In genomic region chr2:152730591-152731333, GRCh38 we compare ENCODE assay signal across 8 cellular contexts. TPM values are rescaled to one million over a fixed set of nuclear protein-coding genes. Genes with fewer than 3 reads are reported as not detected.
DNase-seq lines count a peak whose midpoint lies in the region; ATAC-seq and TF ChIP-seq lines count a peak whose summit lies in the region.

No MANE protein-coding gene starts in this region.

- H3K4me2 ChIP-seq in IMR-90 (ENCODE audit: low read depth, low read length), result no peak overlapping the region
- no peak overlapping the region for H3K4me2 ChIP-seq in H9 (ENCODE audit: insufficient read depth, insufficient read length, low read length)

- H4K91ac ChIP-seq in IMR-90 (ENCODE audit: insufficient read depth, low read depth, low read length) (no peak overlapping the region), H9 (ENCODE audit: insufficient read length, low read depth, low read length) (no peak overlapping the region)

- 100% methylated on average over 1 of the region's 1 CpG; no CpG with 5 or more reads in 1 of the 2 experiments for WGBS in IMR-90 (ENCODE audit: extremely low coverage in 2 of 2, insufficient read length in 1 of 2), 2 experiments
- WGBS in psoas muscle, 3 donors, result 94 to 97% (median 97%) methylated on average over 1 of the region's 1 CpG
- WGBS in H9 (ENCODE audit: extremely low coverage, insufficient read length, low lambda C conversion rate), result no CpG with 5 or more reads among the region's 1 CpG

- H4K5ac ChIP-seq in IMR-90 (ENCODE audit: low read depth, low read length) (no peak overlapping the region), H9 (ENCODE audit: insufficient read length, low read depth, low read length) (no peak overlapping the region)

- no peak overlapping the region for H3K23ac ChIP-seq in IMR-90 (ENCODE audit: low read depth, low read length)
- no peak overlapping the region for H3K23ac ChIP-seq in H9 (ENCODE audit: insufficient read length, low read depth, low read length)

- H3K4me3 Mint-ChIP-seq in CD4-positive, alpha-beta memory T cell, result peak overlapping the region in 6 of 8 donors; percentile 17 to 69 (median 35)
- H3K4me3 Mint-ChIP-seq in WTC11 (no peak overlapping the region), H9 (no peak overlapping the region)

- intact Hi-C loops in CD4-positive, alpha-beta memory T cell (cut with micrococcal nuclease), result loop anchor here (1.0 kb wide), 1 partner anchor 12 kb away; the partner anchor contains the start of gene ARL6IP6
- intact Hi-C loops in IMR-90 (cut with micrococcal nuclease), result no loop called here
- intact Hi-C loops in psoas muscle (cut with DNase I), result no loop called here

- H3K14ac ChIP-seq in IMR-90 (replicated peaks; ENCODE audit: low read depth, low read length), result no peak overlapping the region
- no peak overlapping the region for H3K14ac ChIP-seq in H9 (ENCODE audit: insufficient read depth, low read length)

- no peak overlapping the region for H2AFZ ChIP-seq in IMR-90 (replicated peaks; ENCODE audit: low read length, poor library complexity)
- no peak overlapping the region for H2AFZ ChIP-seq in H9 (ENCODE audit: low read length)

- TF ChIP-seq RAD21 in IMR-90 (IDR thresholded peaks at IDR 0.05; ENCODE audit: low read length), result no peak

- H3K27ac ChIP-seq in CD4-positive, alpha-beta memory T cell (ENCODE audit: low read depth, low read length), result no peak overlapping the region
- no peak overlapping the region for H3K27ac ChIP-seq in IMR-90 (ENCODE audit: insufficient read depth, low read length)
- no peak overlapping the region for H3K27ac ChIP-seq in psoas muscle
- no peak overlapping the region for H3K27ac ChIP-seq in H9 (ENCODE audit: insufficient read length, low read depth, low read length)

- no peak overlapping the region for H3K4me3 ChIP-seq in CD4-positive, alpha-beta memory T cell (ENCODE audit: low read length in 2 of 2)
- H3K4me3 ChIP-seq in IMR-90 (ENCODE audit: insufficient read depth, low read depth, low read length) (no peak overlapping the region), psoas muscle (no peak overlapping the region)

- H4K8ac ChIP-seq in IMR-90 (ENCODE audit: low read depth in 2 of 2, low read length in 2 of 2) (no peak overlapping the region), H9 (replicated peaks; ENCODE audit: insufficient read length, low read depth, low read length) (no peak overlapping the region)

- H3K4ac ChIP-seq in IMR-90 (ENCODE audit: low read depth, low read length) (no peak overlapping the region), H9 (ENCODE audit: low read depth, low read length) (no peak overlapping the region)

- H3K4me1 Mint-ChIP-seq in CD4-positive, alpha-beta memory T cell, result peaks cover 20 to 38% (median 25%) of the 10 kb centered on the region in 4 donors
- H3K4me1 Mint-ChIP-seq in WTC11 (no peaks in the 10 kb centered on the region), H9 (no peaks in the 10 kb centered on the region)

- H2AK9ac ChIP-seq in IMR-90 (replicated peaks; ENCODE audit: low read depth, low read length, poor library complexity), result no peak overlapping the region

- H3K9me3 Mint-ChIP-seq in CD4-positive, alpha-beta memory T cell, result no peaks in the 10 kb centered on the region
- H3K9me3 Mint-ChIP-seq in WTC11 (no peaks in the 10 kb centered on the region), H9 (no peaks in the 10 kb centered on the region)

- dilution Hi-C loops in IMR-90 (cut with HindIII; ENCODE audit: low sequenced_read_pairs, unreplicated experiment), result no loop called here

- no peaks in the 10 kb centered on the region for H3K9me3 ChIP-seq in CD4-positive, alpha-beta memory T cell (ENCODE audit: control insufficient read depth in 1 of 2, low read length in 2 of 2)
- no peaks in the 10 kb centered on the region for H3K9me3 ChIP-seq in IMR-90 (ENCODE audit: control insufficient read depth, insufficient read depth, low read length)
- H3K9me3 ChIP-seq in psoas muscle, result no peaks in the 10 kb centered on the region
- H3K9me3 ChIP-seq in H9 (ENCODE audit: control insufficient read depth, low read depth, low read length), result no peaks in the 10 kb centered on the region

- in situ Hi-C loops in IMR-90 (cut with MboI; ENCODE audit: low sequenced_read_pairs), result loop anchor here (25.0 kb wide), 1 partner anchor 782 kb away; no protein-coding TSS in a partner anchor

- H3K4me1 ChIP-seq in CD4-positive, alpha-beta memory T cell (ENCODE audit: insufficient read depth, low read length), result peaks cover 27% of the 10 kb centered on the region
- H3K4me1 ChIP-seq in IMR-90 (ENCODE audit: control insufficient read depth, insufficient read depth, low read length), result no peaks in the 10 kb centered on the region; the same call in 1 of the 2 replicates
- peaks cover 3% of the 10 kb centered on the region for H3K4me1 ChIP-seq in psoas muscle
- no peaks in the 10 kb centered on the region for H3K4me1 ChIP-seq in H9 (ENCODE audit: insufficient read depth, low read length)

- peaks cover 0 to 4% of the 10 kb centered on the region in 2 donors for H3K36me3 Mint-ChIP-seq in CD4-positive, alpha-beta memory T cell
- peaks cover 9% of the 10 kb centered on the region for H3K36me3 Mint-ChIP-seq in WTC11
- H3K36me3 Mint-ChIP-seq in H9 (ENCODE audit: insufficient read depth in 1 of 3, low read depth in 3 of 3), result peaks cover 8 to 12% (median 8%) of the 10 kb centered on the region in 3 experiments; a peak in 6 of 7 replicates

- peaks cover 2% of the 10 kb centered on the region; the same call in 1 of the 2 replicates for H3K79me2 ChIP-seq in H9 (ENCODE audit: insufficient read depth, low read length)

- H4K20me1 ChIP-seq in IMR-90 (ENCODE audit: insufficient read depth, low read length) (no peaks in the 10 kb centered on the region), H9 (ENCODE audit: control insufficient read depth, insufficient read depth, insufficient read length) (no peaks in the 10 kb centered on the region)

- BruUV-seq in IMR-90 (replicated peaks; lab: Mats Ljungman, UMichigan), result no TSS peak

- H3K23me2 ChIP-seq in H9 (ENCODE audit: insufficient read length, low read depth, low read length, poor library complexity, severe bottlenecking), result no peaks in the 10 kb centered on the region

- H2BK12ac ChIP-seq in H9 (ENCODE audit: insufficient read length, low read depth, low read length), result no peak overlapping the region

- H3K56ac ChIP-seq in IMR-90 (ENCODE audit: extremely low read depth, insufficient read depth, low read length), result no peak overlapping the region
- no peak overlapping the region for H3K56ac ChIP-seq in H9 (ENCODE audit: insufficient read length, low read depth, low read length)

- H2BK20ac ChIP-seq in IMR-90 (ENCODE audit: low read depth, low read length), result no peak overlapping the region
- no peak overlapping the region for H2BK20ac ChIP-seq in H9 (ENCODE audit: low read depth, low read length, poor library complexity, severe bottlenecking)

- no peak overlapping the region for H2BK5ac ChIP-seq in IMR-90 (ENCODE audit: low read depth, low read length, poor library complexity, severe bottlenecking)
- H2BK5ac ChIP-seq in H9 (ENCODE audit: insufficient read length, low read length), result no peak overlapping the region

- peak overlapping the region in 5 of 7 donors; percentile 6 to 75 (median 57) for H3K27ac Mint-ChIP-seq in CD4-positive, alpha-beta memory T cell
- no peak overlapping the region for H3K27ac Mint-ChIP-seq in WTC11
- H3K27ac Mint-ChIP-seq in H9, result no peak overlapping the region

- TF ChIP-seq POLR2A in IMR-90 (IDR thresholded peaks at IDR 0.05; ENCODE audit: low read depth, low read length), result no peak

- POLR2A ChIA-PET in CD4-positive, alpha-beta memory T cell (lab: Charles Lee; ENCODE audit: partially characterized antibody), result interaction anchor here (5.7 kb wide), 1 partner anchor 13 kb away, joined by 50 read pairs; the partner anchor contains the start of genes ARL6IP6 and PRPF40A
- POLR2A ChIA-PET in IMR-90 (lab: Charles Lee; ENCODE audit: unreplicated experiment), result no interaction called here
- POLR2A ChIA-PET in HEK293T (lab: Yijun Ruan, JAX), result no interaction called here
- POLR2A ChIA-PET in WTC11 (lab: Charles Lee), result no interaction called here

- ATAC-seq in GM21515 (IDR thresholded peaks at IDR 0.05; ENCODE audit: unreplicated experiment), result peak; percentile 67
- peak; percentile 44 for ATAC-seq in IMR-90 (ENCODE audit: low read depth)
- peak; percentile 59 to 65 (median 60) for ATAC-seq in psoas muscle
- no peak for ATAC-seq in WTC11

- no peak for TF ChIP-seq CTCF in IMR-90 (conservative IDR thresholded peaks at IDR 0.05; ENCODE audit: low read depth, low read length)
- TF ChIP-seq CTCF in psoas muscle (IDR thresholded peaks at IDR 0.05), result no peak
- no peak for TF ChIP-seq CTCF in WTC11 (IDR thresholded peaks at IDR 0.05)
- no peak for TF ChIP-seq CTCF in H9 (conservative IDR thresholded peaks at IDR 0.05)

- H2BK120ac ChIP-seq in IMR-90 (ENCODE audit: low read depth, low read length) (no peak overlapping the region), H9 (ENCODE audit: low read depth, low read length, poor library complexity, severe bottlenecking) (no peak overlapping the region)

- H3K9ac ChIP-seq in IMR-90 (ENCODE audit: low read depth, low read length), result no peak overlapping the region
- H3K9ac ChIP-seq in H9 (ENCODE audit: extremely low read depth, insufficient read length, low read length), result no peak overlapping the region

- H3K27me3 ChIP-seq in CD4-positive, alpha-beta memory T cell (ENCODE audit: insufficient read depth, low read length), result no peaks in the 10 kb centered on the region
- H3K27me3 ChIP-seq in IMR-90 (ENCODE audit: control insufficient read depth, insufficient read depth, low read length) (no peaks in the 10 kb centered on the region), psoas muscle (ENCODE audit: insufficient read depth in 3 of 3, low read length in 2 of 3) (no peaks in the 10 kb centered on the region), H9 (ENCODE audit: insufficient read depth, low read length) (no peaks in the 10 kb centered on the region)

- peaks cover 15 to 18% of the 10 kb centered on the region in 2 experiments for H3K79me1 ChIP-seq in IMR-90 (ENCODE audit: low read depth in 1 of 2, low read length in 2 of 2)
- peaks cover 4% of the 10 kb centered on the region for H3K79me1 ChIP-seq in H9 (ENCODE audit: insufficient read depth, low read depth, low read length, poor library complexity, severe bottlenecking)

- peak; percentile 74 to 80 (median 75) for DNase-seq in CD4-positive, alpha-beta memory T cell
- DNase-seq in IMR-90, result no peak
- DNase-seq in activated effector memory CD4-positive, alpha-beta T cell treated with Interleukin-2 at 50 U/mL for 16 hours, result peak; percentile 31
- DNase-seq in psoas muscle, result no peak
- no peak for DNase-seq in HEK293T (ENCODE audit: extremely low spot score)
- no peak for DNase-seq in WTC11 (ENCODE audit: low spot score)
- no peak for DNase-seq in H9

- H3K18ac ChIP-seq in IMR-90 (ENCODE audit: low read depth, low read length) (no peak overlapping the region), H9 (ENCODE audit: insufficient read length, low read depth, low read length) (no peak overlapping the region)

- no peaks in the 10 kb centered on the region for H3K36me3 ChIP-seq in CD4-positive, alpha-beta memory T cell (ENCODE audit: insufficient read depth, low read length)
- H3K36me3 ChIP-seq in IMR-90 (ENCODE audit: control insufficient read depth, insufficient read depth, low read length) (peaks cover 2% of the 10 kb centered on the region; the same call in 1 of the 2 replicates), psoas muscle (ENCODE audit: insufficient read depth in 1 of 2, low read depth in 1 of 2) (peaks cover 0 to 10% of the 10 kb centered on the region in 2 donors)

- CTCF ChIA-PET in CD4-positive, alpha-beta memory T cell (lab: Charles Lee; ENCODE audit: partially characterized antibody), result interaction anchor here (1.4 to 2.3 kb wide), 2 partner anchors 12 to 554 kb away, joined by 4 to 15 read pairs; no protein-coding TSS in a partner anchor
- CTCF ChIA-PET in IMR-90 (lab: Yijun Ruan, JAX), result interaction anchor here (1.8 kb wide), 1 partner anchor 12 kb away, joined by 6 read pairs; no protein-coding TSS in a partner anchor
- CTCF ChIA-PET in HEK293T (lab: Yijun Ruan, JAX), result no interaction called here
- CTCF ChIA-PET in WTC11 (lab: Charles Lee), result interaction anchor here (2.3 kb wide), 1 partner anchor 12 kb away, joined by 8 read pairs; no protein-coding TSS in a partner anchor

- no peaks in the 10 kb centered on the region for H3K9me1 ChIP-seq in IMR-90 (ENCODE audit: insufficient read depth, low read length)

- no peaks in the 10 kb centered on the region for H3K27me3 Mint-ChIP-seq in CD4-positive, alpha-beta memory T cell
- no peaks in the 10 kb centered on the region for H3K27me3 Mint-ChIP-seq in WTC11 (ENCODE audit: low read depth)
- H3K27me3 Mint-ChIP-seq in H9 (ENCODE audit: low read depth), result no peaks in the 10 kb centered on the region

- H3T11ph ChIP-seq in H9 (ENCODE audit: low read length), result no peak overlapping the region

- H2AK5ac ChIP-seq in IMR-90 (ENCODE audit: low read depth, low read length) (no peak overlapping the region), H9 (ENCODE audit: insufficient read length, low read length) (no peak overlapping the region)

- H2BK15ac ChIP-seq in IMR-90 (ENCODE audit: low read depth, low read length), result no peak overlapping the region
- no peak overlapping the region for H2BK15ac ChIP-seq in H9 (ENCODE audit: low read depth, low read length)

RNA-seq across cellular contexts. Expression of gene ARL6IP6, which starts 12.3 kb away (rescaled TPM):
- 10 to 100 TPM; 21.4 to 22.7 TPM for total RNA-seq in CD4-positive, alpha-beta memory T cell
- 10 to 100 TPM; 27.6 to 42.6 TPM for polyA plus RNA-seq in CD4-positive, alpha-beta memory T cell
- total RNA-seq in IMR-90 (2012; rRNA removed), result 4.1 and 11.7 TPM in 2 replicates
- 11.2 and 14.7 TPM in 2 replicates for polyA plus RNA-seq in IMR-90 (2012; rRNA removed)
- polyA plus RNA-seq in IMR-90 (2012; cell fraction: cytosol; rRNA removed), result 7.7 and 9.5 TPM in 2 replicates
- 9.3 and 19.8 TPM in 2 replicates for polyA plus RNA-seq in IMR-90 (2012; cell fraction: nucleus; rRNA removed; ENCODE audit: low replicate concordance)
- 1 to 10 TPM; 3.0 to 7.8 (median 5.7) TPM for total RNA-seq in psoas muscle
- polyA plus RNA-seq in psoas muscle, result 1 to 10 TPM; 4.5 to 7.3 (median 5.2) TPM
- total RNA-seq in WTC11 (2021), result 40.4 to 46.6 TPM (median 42.5 TPM) in 3 replicates
- total RNA-seq in H9 (2021), result 27.3 and 34.4 TPM in 2 replicates

RNA-seq across cellular contexts. Expression of gene PRPF40A, which starts 13.5 kb away (rescaled TPM):
- 100 to 1,000 TPM in 1 of 2 experiments, 10 to 100 TPM in 1; 95.0 to 105 TPM for total RNA-seq in CD4-positive, alpha-beta memory T cell
- 100 to 1,000 TPM in 1 of 2 donors, 10 to 100 TPM in 1; 70.5 to 129 TPM for polyA plus RNA-seq in CD4-positive, alpha-beta memory T cell
- total RNA-seq in IMR-90 (2012; rRNA removed) (150 and 168 TPM in 2 replicates), psoas muscle (10 to 100 TPM; 38.7 to 53.7 (median 45.8) TPM), WTC11 (2021) (171 to 189 TPM (median 176 TPM) in 3 replicates), H9 (2021) (158 and 179 TPM in 2 replicates)
- polyA plus RNA-seq in IMR-90 (2012; rRNA removed) (49.1 and 58.7 TPM in 2 replicates), psoas muscle (10 to 100 TPM; 19.6 to 51.8 (median 28.2) TPM)
- polyA plus RNA-seq in IMR-90 (2012; cell fraction: cytosol; rRNA removed), result 21.3 and 26.3 TPM in 2 replicates
- 46.3 and 80.3 TPM in 2 replicates for polyA plus RNA-seq in IMR-90 (2012; cell fraction: nucleus; rRNA removed; ENCODE audit: low replicate concordance)

Comparison
In these comparisons a context has a peak if more than half of its experiments do, and no peak if none do; other contexts are left out.
1. DNase-seq: peak in CD4-positive, alpha-beta memory T cell (5 of 5) and activated effector memory CD4-positive, alpha-beta T cell treated with Interleukin-2 at 50 U/mL for 16 hours (single experiment); none in IMR-90 (single experiment), psoas muscle (0 of 2), HEK293T (single experiment), WTC11 (single experiment) and H9 (single experiment).
2. H3K27ac Mint-ChIP-seq: peak in CD4-positive, alpha-beta memory T cell (5 of 7); none in WTC11 (single experiment) and H9 (0 of 3).
3. H3K4me3 Mint-ChIP-seq: peak in CD4-positive, alpha-beta memory T cell (6 of 8); none in WTC11 (single experiment) and H9 (0 of 2).